In genomic region chr12:120238224-120238616, GRCh38 we compare ENCODE assay signal across 6 cellular contexts.
A peak's percentile ranks its signal among the peaks of the same experiment; 100 is the strongest.
DNase-seq lines count a peak whose midpoint lies in the region; TF ChIP-seq lines count a peak whose summit lies in the region.

No MANE protein-coding gene starts in this region.

- no peaks in the 10 kb centered on the region for H3K9me3 Mint-ChIP-seq in dendritic cell treated with granulocyte-macrophage colony-stimulating factor and Interleukin-4, amounts not matched to agents 40 ng/mL and 50 ng/mL, for 4 days

- H3K9ac ChIP-seq in parathyroid adenoma: no peak overlapping the region

- peaks cover 25% of the 10 kb centered on the region for H3K36me3 Mint-ChIP-seq in dendritic cell treated with granulocyte-macrophage colony-stimulating factor and Interleukin-4, amounts not matched to agents 40 ng/mL and 50 ng/mL, for 4 days (ENCODE audit: low read depth)

- H3K27me3 Mint-ChIP-seq in dendritic cell treated with granulocyte-macrophage colony-stimulating factor and Interleukin-4, amounts not matched to agents 40 ng/mL and 50 ng/mL, for 4 days: no peaks in the 10 kb centered on the region

- H3K27ac ChIP-seq in HL-60 (replicated peaks) (peak overlapping the region; percentile 44), parathyroid adenoma (peak overlapping the region; percentile 30)

- intact Hi-C loops in dendritic cell treated with granulocyte-macrophage colony-stimulating factor and Interleukin-4, amounts not matched to agents 40 ng/mL and 50 ng/mL, for 4 days (cut with micrococcal nuclease): no loop called here

- no peak overlapping the region for H2AFZ ChIP-seq in parathyroid adenoma

- peaks cover 44% of the 10 kb centered on the region for H3K4me1 ChIP-seq in parathyroid adenoma

- H3K36me3 ChIP-seq in parathyroid adenoma (ENCODE audit: control insufficient read depth, insufficient read depth, low read length): no peaks in the 10 kb centered on the region

- H3K4me1 Mint-ChIP-seq in dendritic cell treated with granulocyte-macrophage colony-stimulating factor and Interleukin-4, amounts not matched to agents 40 ng/mL and 50 ng/mL, for 4 days (ENCODE audit: low read depth): peaks cover 96% of the 10 kb centered on the region

- H3K79me2 ChIP-seq in parathyroid adenoma: peaks cover 72% of the 10 kb centered on the region

- H3K27me3 ChIP-seq in HL-60 (ENCODE audit: insufficient read depth, poor library complexity, severe bottlenecking): no peaks in the 10 kb centered on the region
- no peaks in the 10 kb centered on the region for H3K27me3 ChIP-seq in parathyroid adenoma (ENCODE audit: control insufficient read depth, insufficient read depth, low read length)

- H3K4me3 Mint-ChIP-seq in dendritic cell treated with granulocyte-macrophage colony-stimulating factor and Interleukin-4, amounts not matched to agents 40 ng/mL and 50 ng/mL, for 4 days: peak overlapping the region; percentile 58

- no peak overlapping the region for H3K4me2 ChIP-seq in parathyroid adenoma (ENCODE audit: low read length)

- DNase-seq in HL-60 (ENCODE audit: low read depth in 1 of 2, low spot score in 1 of 2) (no peak), NCI-H1417 treated with DMSO at 0.1 percent for 48 hours (lab: John Stamatoyannopoulos, UW) (no peak), SKM-1 treated with dmso at 0.1 percent for 144 hours (lab: John Stamatoyannopoulos, UW; ENCODE audit: unreplicated experiment) (no peak), pons (ENCODE audit: low spot score) (no peak)

- no peak overlapping the region for H3K4me3 ChIP-seq in HL-60 (replicated peaks; ENCODE audit: insufficient read depth, low read length)
- no peak overlapping the region for H3K4me3 ChIP-seq in parathyroid adenoma (ENCODE audit: low read depth, low read length)

- no peaks in the 10 kb centered on the region for H3K9me3 ChIP-seq in parathyroid adenoma (ENCODE audit: control insufficient read depth, low read length)

- peak overlapping the region; percentile 91 for H3K27ac Mint-ChIP-seq in dendritic cell treated with granulocyte-macrophage colony-stimulating factor and Interleukin-4, amounts not matched to agents 40 ng/mL and 50 ng/mL, for 4 days

- TF ChIP-seq CTCF in HL-60 (IDR thresholded peaks at IDR 0.05; ENCODE audit: insufficient read depth, low read length) (no peak), parathyroid adenoma (IDR thresholded peaks at IDR 0.05) (no peak)
